8 cellular contexts compared by ENCODE assay signal in genomic region chr2:205902899-205903236, GRCh38.
"Had no signal": no experiment of that assay in that cellular context is flagged by ENCODE, and none has a peak within 500 bp of the region (broad histone marks: within the 10 kb centered on the region; RNA-seq: fewer than 3 reads in every experiment).

No MANE protein-coding gene starts in this region.

- ATAC-seq: activated T-helper 17 cell treated with anti-CD3 and anti-CD28 coated beads, Interleukin-2, amount 50 U/mL, for 72 hours; stimulated activated naive CD8-positive, alpha-beta T cell treated with anti-CD3 and anti-CD28 coated beads, Interleukin-15, Interleukin-2, amounts not matched to agents 100 U/mL and 50 U/mL, for 24 hours had no signal

- DNase-seq: activated CD4-positive, alpha-beta T cell treated with anti-CD3 and anti-CD28 coated beads, Interleukin-2, amount 10 ng/mL, durations not matched to agents 24 days and 14 days; activated CD8-positive, alpha-beta memory T cell treated with anti-CD3 and anti-CD28 coated beads for 24 hours; activated naive CD4-positive, alpha-beta T cell treated with anti-CD3 and anti-CD28 coated beads for 36 hours; mammary epithelial cell; stimulated activated CD4-positive, alpha-beta T cell treated with anti-CD3 and anti-CD28 coated beads, Interleukin-4, amount 100 ng/mL, for 1 hour; stimulated activated CD8-positive, alpha-beta memory T cell treated with anti-CD3 and anti-CD28 coated beads, Interleukin-4, amount 100 ng/mL, for 48 hours; stimulated activated naive CD8-positive, alpha-beta T cell treated with anti-CD3 and anti-CD28 coated beads, Interleukin-15, Interleukin-2, amounts not matched to agents 100 U/mL and 50 U/mL, for 24 hours had no signal
